Comparison of ENCODE assay signal across 8 cellular contexts in the genomic region with DNA sequence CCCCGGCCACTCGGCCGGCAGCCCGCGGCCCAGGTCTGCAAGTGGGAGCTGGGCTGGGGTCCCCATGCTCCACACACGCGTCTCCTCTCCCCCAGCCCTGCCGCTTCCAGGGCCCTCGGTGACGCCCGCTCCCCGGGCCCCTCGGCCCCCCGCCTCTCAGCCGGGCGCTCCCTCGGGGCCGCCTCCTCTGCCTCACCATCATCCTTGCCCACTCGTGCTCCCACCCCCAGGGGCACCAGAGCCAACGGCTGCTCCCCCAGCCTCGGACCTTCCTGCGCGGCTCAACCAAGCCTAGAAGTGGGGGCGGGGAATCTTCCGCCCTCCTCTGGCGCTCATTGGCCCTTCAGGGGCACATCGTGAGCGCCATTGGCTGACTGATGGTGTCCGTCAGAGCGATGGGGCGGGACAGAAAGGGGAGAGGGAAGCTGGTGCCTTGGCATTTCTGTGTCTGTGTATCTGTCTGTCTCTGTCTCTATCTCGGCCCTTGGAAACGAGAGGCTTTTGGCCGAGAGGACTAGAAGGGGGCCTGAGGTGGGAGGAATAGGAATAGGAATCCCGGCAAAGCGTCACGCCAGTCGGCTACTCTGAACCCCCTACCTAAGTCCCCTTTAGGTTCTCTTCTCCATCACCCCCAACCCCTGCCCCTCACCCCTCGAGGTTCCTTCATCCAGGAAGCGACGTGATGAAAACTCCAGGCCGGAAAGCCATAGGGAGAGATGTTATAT.
A peak's percentile ranks its signal among the peaks of the same experiment; 100 is the strongest.
DNase-seq lines count a peak whose midpoint lies in the region; ATAC-seq and TF ChIP-seq lines count a peak whose summit lies in the region.

No MANE protein-coding gene starts in this region.

- H3K9me3 Mint-ChIP-seq in Calu3 (ENCODE audit: low read depth, unreplicated experiment) (no peaks in the 10 kb centered on the region), endothelial cell (ENCODE audit: unreplicated experiment) (no peaks in the 10 kb centered on the region), mesothelial cell of epicardium (no peaks in the 10 kb centered on the region)

- H3K4me1 ChIP-seq in HUES48 (ENCODE audit: control insufficient read depth, insufficient read depth, low read length): no peaks in the 10 kb centered on the region
- no peaks in the 10 kb centered on the region for H3K4me1 ChIP-seq in NT2/D1 (ENCODE audit: insufficient read depth, insufficient read length)

- H3K36me3 Mint-ChIP-seq in Calu3 (ENCODE audit: insufficient read depth, unreplicated experiment) (peaks cover 22% of the 10 kb centered on the region), endothelial cell (ENCODE audit: low read depth, unreplicated experiment) (no peaks in the 10 kb centered on the region), mesothelial cell of epicardium (peaks cover 3% of the 10 kb centered on the region)

- H3K4me3 Mint-ChIP-seq in Calu3 (ENCODE audit: low read depth, unreplicated experiment): peak overlapping the region; percentile 89
- H3K4me3 Mint-ChIP-seq in endothelial cell (ENCODE audit: unreplicated experiment): peak overlapping the region; percentile 100
- peak overlapping the region; percentile 100 for H3K4me3 Mint-ChIP-seq in mesothelial cell of epicardium

- no TSS peak for BruUV-seq in Calu3 (replicated peaks; lab: Mats Ljungman, UMichigan)

- H3K4me1 Mint-ChIP-seq in Calu3 (ENCODE audit: low read depth, unreplicated experiment) (no peaks in the 10 kb centered on the region), endothelial cell (ENCODE audit: unreplicated experiment) (peaks cover 10% of the 10 kb centered on the region), mesothelial cell of epicardium (peaks cover 14% of the 10 kb centered on the region)

- no peak overlapping the region for H3K27ac ChIP-seq in HUES48 (ENCODE audit: low read depth, low read length)

- ATAC-seq in GM21423 (IDR thresholded peaks at IDR 0.05; ENCODE audit: unreplicated experiment): peak; percentile 98

- H3K9me3 ChIP-seq in HUES48 (ENCODE audit: control insufficient read depth, insufficient read depth, low read length) (no peaks in the 10 kb centered on the region), NT2/D1 (ENCODE audit: insufficient read depth, low read length) (no peaks in the 10 kb centered on the region; the same call in 1 of the 2 replicates)

- H3K27me3 ChIP-seq in HUES48 (ENCODE audit: control insufficient read depth, insufficient read depth, low read length) (no peaks in the 10 kb centered on the region), NT2/D1 (ENCODE audit: insufficient read depth, insufficient read length) (no peaks in the 10 kb centered on the region)

- CTCF ChIA-PET in Calu3 (lab: Charles Lee): interaction anchor here (1.8 kb wide), 1 partner anchor 15 kb away, joined by 5 read pairs; no protein-coding TSS in a partner anchor

- no peaks in the 10 kb centered on the region for H3K36me3 ChIP-seq in HUES48 (ENCODE audit: control insufficient read depth, insufficient read depth, low read length)
- H3K36me3 ChIP-seq in NT2/D1 (ENCODE audit: insufficient read depth, insufficient read length, low read length): peaks cover 2% of the 10 kb centered on the region

- H3K27ac Mint-ChIP-seq in Calu3 (ENCODE audit: unreplicated experiment) (peak overlapping the region; percentile 90), endothelial cell (ENCODE audit: unreplicated experiment) (peak overlapping the region; percentile 94), mesothelial cell of epicardium (peak overlapping the region; percentile 99)

- intact Hi-C loops in Calu3 (cut with micrococcal nuclease; ENCODE audit: unreplicated experiment): no loop called here

- peak overlapping the region; percentile 93 for H3K4me3 ChIP-seq in HUES48 (ENCODE audit: low read depth, low read length)
- peak overlapping the region; percentile 77 for H3K4me3 ChIP-seq in NT2/D1 (ENCODE audit: insufficient read length, low read depth)

- DNase-seq in Calu3: peak; percentile 97
- DNase-seq in NT2/D1 (ENCODE audit: low read depth, low spot score): peak; percentile 44
- DNase-seq in activated CD8-positive, alpha-beta memory T cell treated with anti-CD3 and anti-CD28 coated beads, Interleukin-2, amount 50 U/mL, for 24 hours (ENCODE audit: extremely low read depth): peak; percentile 74
- peak; percentile 90 for DNase-seq in endothelial cell (ENCODE audit: low spot score)
- peak; percentile 78 to 95 for DNase-seq in mesothelial cell of epicardium (ENCODE audit: low spot score in 2 of 2, unreplicated experiment in 2 of 2)
- peak; percentile 77 to 78 for DNase-seq in stimulated activated CD8-positive, alpha-beta memory T cell treated with anti-CD3 and anti-CD28 coated beads, Interleukin-15, amount 100 ng/mL, for 4 hours (ENCODE audit: low read depth in 2 of 2)

- H3K27me3 Mint-ChIP-seq in Calu3 (ENCODE audit: unreplicated experiment): peaks cover 13% of the 10 kb centered on the region
- no peaks in the 10 kb centered on the region for H3K27me3 Mint-ChIP-seq in endothelial cell (ENCODE audit: unreplicated experiment)
- H3K27me3 Mint-ChIP-seq in mesothelial cell of epicardium (ENCODE audit: low read depth): no peaks in the 10 kb centered on the region

- TF ChIP-seq CTCF in Calu3 (IDR thresholded peaks at IDR 0.05; ENCODE audit: unreplicated experiment) (no peak), endothelial cell (IDR thresholded peaks at IDR 0.05; ENCODE audit: unreplicated experiment) (no peak), mesothelial cell of epicardium (IDR thresholded peaks at IDR 0.05; ENCODE audit: unreplicated experiment) (no peak)

- peak overlapping the region; percentile 66; the same call in 1 of the 2 replicates for H3K9ac ChIP-seq in HUES48 (ENCODE audit: low read depth, low read length)
- peak overlapping the region; percentile 88 for H3K9ac ChIP-seq in NT2/D1 (ENCODE audit: insufficient read length, low read depth)

Comparison
In these comparisons a context has a peak if more than half of its experiments do, and no peak if none do; other contexts are left out.
1. DNase-seq: peak in every context shown above with its lines; median percentile 97 in Calu3; 90 in endothelial cell; 86 in mesothelial cell of epicardium; 78 in stimulated activated CD8-positive, alpha-beta memory T cell treated with anti-CD3 and anti-CD28 coated beads, Interleukin-15, amount 100 ng/mL, for 4 hours; 74 in activated CD8-positive, alpha-beta memory T cell treated with anti-CD3 and anti-CD28 coated beads, Interleukin-2, amount 50 U/mL, for 24 hours; 44 in NT2/D1.